In the genomic region with DNA sequence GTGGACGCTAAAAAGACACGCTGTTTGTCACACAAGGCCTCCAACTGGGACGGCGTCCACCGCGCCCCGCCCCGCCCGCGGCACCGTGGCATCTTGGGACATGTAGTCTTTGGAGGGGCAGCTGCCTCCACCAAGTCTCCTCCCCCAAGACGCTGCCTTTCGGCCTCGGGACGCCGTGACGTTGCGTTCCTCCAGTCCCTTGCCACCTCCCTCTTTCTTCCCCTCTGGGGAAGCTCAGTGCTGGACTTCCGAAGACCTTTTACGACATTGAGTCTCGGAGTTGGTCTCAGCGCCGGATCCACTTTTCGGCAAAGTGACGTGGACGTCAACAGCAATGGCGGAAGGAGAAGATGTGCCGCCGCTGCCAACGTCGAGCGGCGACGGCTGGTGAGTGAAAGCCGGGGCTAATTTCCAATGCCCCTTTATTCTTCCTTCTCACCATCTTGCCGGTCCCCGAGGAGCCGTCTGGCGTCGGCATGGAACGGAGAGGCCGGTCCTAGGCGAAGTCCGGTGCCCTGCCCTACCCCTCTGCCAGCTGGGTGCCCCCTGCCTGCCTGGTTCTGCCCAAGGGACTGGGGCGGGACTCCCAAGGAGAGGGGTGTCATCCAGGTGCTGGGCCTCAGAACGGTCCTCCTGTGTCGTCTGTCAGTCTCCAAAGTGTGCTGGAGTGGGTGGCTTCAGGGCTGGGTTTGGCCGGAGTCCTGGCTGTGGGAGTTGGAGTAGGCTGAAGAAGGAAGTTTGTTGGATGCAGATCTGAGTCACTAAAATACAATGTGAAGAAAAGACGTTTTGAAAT, we compare ENCODE assay signal across 8 cellular contexts. TPM values are rescaled to one million over a fixed set of nuclear protein-coding genes. Genes with fewer than 3 reads are reported as not detected.
DNase-seq lines count a peak whose midpoint lies in the region; ATAC-seq and TF ChIP-seq lines count a peak whose summit lies in the region.

Gene TBC1D23, plus strand, starts transcription at position 308 of the 796 bp plus-strand sequence. Its CDS starts 27 bp downstream, at position 335.

- ATAC-seq in GM18502 (IDR thresholded peaks at IDR 0.05; ENCODE audit: poor library complexity, unreplicated experiment) (peak; percentile 100), HG02970 (IDR thresholded peaks at IDR 0.05; ENCODE audit: low FRiP score, unreplicated experiment) (peak; percentile 100), left ventricle myocardium superior (peak; percentile 98)

- TF ChIP-seq CTCF in prostate gland (IDR thresholded peaks at IDR 0.05): peak in 2 of 4 experiments; percentile 7 to 25

- H3K4me1 ChIP-seq in prostate gland (replicated peaks) (peaks cover 6% of the 10 kb centered on the region), urinary bladder (ENCODE audit: insufficient read depth) (no peaks in the 10 kb centered on the region)

- WGBS in prostate gland: under 1% methylated on average over 49 of the region's 49 CpGs
- WGBS in urinary bladder: under 1% methylated on average over 49 of the region's 49 CpGs

- TF ChIP-seq POLR2A in prostate gland (IDR thresholded peaks at IDR 0.05): peak; percentile 88

- intact Hi-C loops in T-helper 2 cell treated with Interferon-gamma antibody and Interleukin-4, amounts not matched to agents 100 ng/mL and 5 ng/mL, for 36 hours (cut with micrococcal nuclease): loop anchor here (1.0 to 5.0 kb wide), 8 partner anchors 51 to 1738 kb away; partner anchors contain the start of genes CLDND1, CMSS1, LNP1 and NIT2
- intact Hi-C loops in left ventricle myocardium superior (cut with micrococcal nuclease) (no loop called here), prostate gland (cut with DNase I) (no loop called here)

- peak within 1 kb of the TSS; percentile 96 to 98 for H3K4me3 ChIP-seq in prostate gland
- peak within 1 kb of the TSS; percentile 78 for H3K4me3 ChIP-seq in urinary bladder (ENCODE audit: low read depth, low read length)

- H3K27ac ChIP-seq in prostate gland (peak within 1 kb of the TSS; percentile 95 to 99), urinary bladder (ENCODE audit: low read depth) (peak within 1 kb of the TSS; percentile 96)

- H3K9me3 ChIP-seq in prostate gland: no peaks in the 10 kb centered on the region

- H3K36me3 ChIP-seq in prostate gland (no peaks in the 10 kb centered on the region), urinary bladder (ENCODE audit: insufficient read depth) (no peaks in the 10 kb centered on the region)

- H3K27me3 ChIP-seq in prostate gland (replicated peaks; ENCODE audit: insufficient read depth): no peaks in the 10 kb centered on the region

- peak; percentile 94 for DNase-seq in NCI-H187 treated with DMSO at 0.1 percent for 48 hours (lab: John Stamatoyannopoulos, UW)
- peak; percentile 78 to 100 (median 98) for DNase-seq in anterior cingulate cortex (lab: John Stamatoyannopoulos, UW)
- peak; percentile 98 for DNase-seq in left ventricle myocardium superior
- DNase-seq in prostate gland (ENCODE audit: low spot score): peak; percentile 98

RNA-seq across cellular contexts. Expression of gene TBC1D23, which starts in this region (rescaled TPM):
- 27.3 and 30.7 TPM in 2 replicates for total RNA-seq in T-helper 2 cell treated with Interferon-gamma antibody and Interleukin-4, amounts not matched to agents 100 ng/mL and 5 ng/mL, for 36 hours
- total RNA-seq in left ventricle myocardium superior (31.3 TPM), prostate gland (10 to 100 TPM; 18.3 to 23.6 TPM), urinary bladder (104 TPM)
- 16.2 TPM for polyA plus RNA-seq in urinary bladder

Comparison
In these comparisons a context has a peak if more than half of its experiments do, and no peak if none do; other contexts are left out.
1. Peak in every context shown above with its lines: DNase-seq, ATAC-seq, H3K4me3 ChIP-seq and H3K27ac ChIP-seq.